ENCODE assay signal across 8 cellular contexts in the genomic region with DNA sequence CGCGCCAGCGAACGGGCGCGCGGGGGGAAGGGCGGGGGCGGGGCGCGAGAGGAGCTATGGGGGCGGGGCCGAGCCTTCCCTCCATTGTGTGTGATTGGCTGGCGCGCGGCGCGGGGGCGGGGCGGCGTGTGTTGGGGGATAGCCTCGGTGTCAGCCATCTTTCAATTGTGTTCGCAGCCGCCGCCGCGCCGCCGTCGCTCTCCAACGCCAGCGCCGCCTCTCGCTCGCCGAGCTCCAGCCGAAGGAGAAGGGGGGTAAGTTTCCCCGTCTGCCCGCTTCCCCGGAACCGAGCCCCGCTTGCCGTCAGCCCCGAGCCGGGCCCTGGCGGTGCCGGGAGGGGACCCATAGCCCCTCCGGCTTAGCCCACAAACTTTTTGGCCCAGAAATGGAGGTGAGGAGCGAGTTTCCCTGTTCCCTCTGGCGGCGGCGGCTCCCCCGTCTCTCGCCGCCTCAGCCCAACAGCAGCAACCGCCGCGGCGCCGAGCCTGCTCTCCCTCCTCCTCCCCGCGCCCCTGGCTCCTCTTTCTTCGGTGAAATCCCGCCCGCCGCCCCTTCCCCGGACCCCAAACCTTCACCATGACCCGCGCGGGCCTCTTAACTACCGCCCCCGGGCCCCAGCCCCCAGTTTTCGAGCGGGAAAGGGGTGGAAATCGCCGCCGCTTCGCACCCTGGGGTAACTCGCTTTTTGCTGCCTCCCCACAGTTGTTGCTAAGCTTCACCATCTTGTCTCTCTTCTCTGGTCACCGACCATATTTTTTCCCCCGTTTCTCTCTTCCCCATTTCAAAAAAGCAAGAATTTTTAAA. TPM values are rescaled to one million over a fixed set of nuclear protein-coding genes. Genes with fewer than 3 reads are reported as not detected.
DNase-seq lines count a peak whose midpoint lies in the region; ATAC-seq and TF ChIP-seq lines count a peak whose summit lies in the region.

A gene (plus strand): TSS at position 159 of the 804 bp plus-strand sequence. CDS start 1,636 bp downstream, outside the sequence.

- H3K4me3 ChIP-seq in esophagus (ENCODE audit: low read depth in 1 of 2, low read length in 2 of 2), result peak within 1 kb of the TSS; percentile 94 to 99
- peak within 1 kb of the TSS; percentile 86 to 92 for H3K4me3 ChIP-seq in muscle layer of colon (ENCODE audit: low read depth in 1 of 2, low read length in 2 of 2)

- H3K27me3 Mint-ChIP-seq in activated T-cell treated with anti-CD3 and anti-CD28 coated beads, Interleukin-2, amount 50 U/mL, for 24 hours, result no peaks in the 10 kb centered on the region

- H3K9me3 ChIP-seq in esophagus (ENCODE audit: control insufficient read depth in 2 of 2, insufficient read depth in 1 of 2, low read depth in 1 of 2, low read length in 1 of 2) (no peaks in the 10 kb centered on the region), muscle layer of colon (ENCODE audit: low read length) (no peaks in the 10 kb centered on the region)

- H3K27me3 ChIP-seq in esophagus (ENCODE audit: control insufficient read depth in 1 of 2, insufficient read depth in 2 of 2, low read length in 2 of 2), result no peaks in the 10 kb centered on the region
- H3K27me3 ChIP-seq in muscle layer of colon (ENCODE audit: control insufficient read depth in 1 of 2, insufficient read depth in 2 of 2, low read length in 2 of 2), result no peaks in the 10 kb centered on the region

- peaks cover 41% of the 10 kb centered on the region for H3K4me1 Mint-ChIP-seq in activated T-cell treated with anti-CD3 and anti-CD28 coated beads, Interleukin-2, amount 50 U/mL, for 24 hours (ENCODE audit: low read depth)

- H3K9ac ChIP-seq in muscle layer of colon (ENCODE audit: low read length), result peak within 1 kb of the TSS; percentile 93

- peak within 1 kb of the TSS; percentile 99 for H3K27ac Mint-ChIP-seq in activated T-cell treated with anti-CD3 and anti-CD28 coated beads, Interleukin-2, amount 50 U/mL, for 24 hours

- 0 to 1% methylated on average over 43 to 81 of the region's 81 CpGs for WGBS in esophagus, 2 donors

- H3K9me3 Mint-ChIP-seq in activated T-cell treated with anti-CD3 and anti-CD28 coated beads, Interleukin-2, amount 50 U/mL, for 24 hours, result no peaks in the 10 kb centered on the region

- H3K4me1 ChIP-seq in esophagus (ENCODE audit: control insufficient read depth in 2 of 2, insufficient read depth in 2 of 2, low read length in 1 of 2) (peaks cover 0 to 2% of the 10 kb centered on the region in 2 donors), muscle layer of colon (ENCODE audit: insufficient read depth, low read length) (peaks cover 41% of the 10 kb centered on the region)

- H3K27ac ChIP-seq in esophagus (ENCODE audit: low read depth in 2 of 2, low read length in 1 of 2), result peak within 1 kb of the TSS; percentile 99 to 100
- peak within 1 kb of the TSS; percentile 98 for H3K27ac ChIP-seq in muscle layer of colon (ENCODE audit: low read depth, low read length)

- peak within 1 kb of the TSS; percentile 100 for H3K4me3 Mint-ChIP-seq in activated T-cell treated with anti-CD3 and anti-CD28 coated beads, Interleukin-2, amount 50 U/mL, for 24 hours

- peaks cover 53% of the 10 kb centered on the region for H3K36me3 Mint-ChIP-seq in activated T-cell treated with anti-CD3 and anti-CD28 coated beads, Interleukin-2, amount 50 U/mL, for 24 hours (ENCODE audit: low read depth)

- ATAC-seq in GM21723 (IDR thresholded peaks at IDR 0.05; ENCODE audit: unreplicated experiment), result peak; percentile 70

- H3K36me3 ChIP-seq in esophagus (ENCODE audit: control insufficient read depth in 2 of 2, insufficient read depth in 2 of 2, low read length in 1 of 2) (peaks cover 0 to 3% of the 10 kb centered on the region in 2 donors), muscle layer of colon (ENCODE audit: insufficient read depth, low read length) (peaks cover 33% of the 10 kb centered on the region)

- DNase-seq in DMS53 (lab: John Stamatoyannopoulos, UW) (peak; percentile 98), KG1 (lab: John Stamatoyannopoulos, UW) (peak; percentile 82)
- peak; percentile 98 for DNase-seq in activated T-cell treated with anti-CD3 and anti-CD28 coated beads, Interleukin-2, amount 50 U/mL, for 24 hours
- peak; percentile 96 for DNase-seq in stimulated activated CD8-positive, alpha-beta memory T cell treated with anti-CD3 and anti-CD28 coated beads, Interleukin-7, amount 100 ng/mL, for 24 hours (ENCODE audit: low read depth)

TF ChIP-seq in PFSK-1, 5 proteins besides CTCF, POLR2A, EP300 and RAD21:
- TF ChIP-seq SIN3A (IDR thresholded peaks at IDR 0.05; ENCODE audit: borderline replicate concordance, insufficient read depth, low read length) (no peak; the same call in 1 of the 2 replicates), FOXP2 (optimal IDR thresholded peaks at IDR 0.05; ENCODE audit: borderline replicate concordance, extremely low read depth, extremely low read length, insufficient read depth) (no peak), POLR2AphosphoS5 (IDR thresholded peaks at IDR 0.05; ENCODE audit: low read depth, low read length) (peak; percentile 96), TAF1 (IDR thresholded peaks at IDR 0.05; ENCODE audit: borderline replicate concordance, insufficient read depth, low read length) (peak; percentile 89)
- TF ChIP-seq, protein P1, sequence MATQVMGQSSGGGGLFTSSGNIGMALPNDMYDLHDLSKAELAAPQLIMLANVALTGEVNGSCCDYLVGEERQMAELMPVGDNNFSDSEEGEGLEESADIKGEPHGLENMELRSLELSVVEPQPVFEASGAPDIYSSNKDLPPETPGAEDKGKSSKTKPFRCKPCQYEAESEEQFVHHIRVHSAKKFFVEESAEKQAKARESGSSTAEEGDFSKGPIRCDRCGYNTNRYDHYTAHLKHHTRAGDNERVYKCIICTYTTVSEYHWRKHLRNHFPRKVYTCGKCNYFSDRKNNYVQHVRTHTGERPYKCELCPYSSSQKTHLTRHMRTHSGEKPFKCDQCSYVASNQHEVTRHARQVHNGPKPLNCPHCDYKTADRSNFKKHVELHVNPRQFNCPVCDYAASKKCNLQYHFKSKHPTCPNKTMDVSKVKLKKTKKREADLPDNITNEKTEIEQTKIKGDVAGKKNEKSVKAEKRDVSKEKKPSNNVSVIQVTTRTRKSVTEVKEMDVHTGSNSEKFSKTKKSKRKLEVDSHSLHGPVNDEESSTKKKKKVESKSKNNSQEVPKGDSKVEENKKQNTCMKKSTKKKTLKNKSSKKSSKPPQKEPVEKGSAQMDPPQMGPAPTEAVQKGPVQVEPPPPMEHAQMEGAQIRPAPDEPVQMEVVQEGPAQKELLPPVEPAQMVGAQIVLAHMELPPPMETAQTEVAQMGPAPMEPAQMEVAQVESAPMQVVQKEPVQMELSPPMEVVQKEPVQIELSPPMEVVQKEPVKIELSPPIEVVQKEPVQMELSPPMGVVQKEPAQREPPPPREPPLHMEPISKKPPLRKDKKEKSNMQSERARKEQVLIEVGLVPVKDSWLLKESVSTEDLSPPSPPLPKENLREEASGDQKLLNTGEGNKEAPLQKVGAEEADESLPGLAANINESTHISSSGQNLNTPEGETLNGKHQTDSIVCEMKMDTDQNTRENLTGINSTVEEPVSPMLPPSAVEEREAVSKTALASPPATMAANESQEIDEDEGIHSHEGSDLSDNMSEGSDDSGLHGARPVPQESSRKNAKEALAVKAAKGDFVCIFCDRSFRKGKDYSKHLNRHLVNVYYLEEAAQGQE (IDR thresholded peaks at IDR 0.05; ENCODE audit: insufficient read depth in 1 of 2, low read depth in 2 of 2, low read length in 2 of 2), result peak in 1 of 2 experiments; percentile 55; a peak in 2 of 4 replicates

RNA-seq across cellular contexts. Expression of the gene that starts here (rescaled TPM):
- 166 TPM for polyA plus RNA-seq in PFSK-1 (2012; ENCODE audit: insufficient read length, low read depth)
- 1,000 to 10,000 TPM in 1 of 2 donors, 100 to 1,000 TPM in 1; 679 to 1,046 TPM for polyA plus RNA-seq in esophagus

Comparison
In these comparisons a context has a peak if more than half of its experiments do, and no peak if none do; other contexts are left out.
1. Peak in every context shown above with its lines: DNase-seq, ATAC-seq, H3K4me3 ChIP-seq and H3K27ac ChIP-seq.